8 cellular contexts compared by ENCODE assay signal in genomic region chr2:109510136-109511028, GRCh38.
DNase-seq lines count a peak whose midpoint lies in the region; ATAC-seq and TF ChIP-seq lines count a peak whose summit lies in the region.

No MANE protein-coding gene starts in this region.

- no peak for ATAC-seq in HG02970 (IDR thresholded peaks at IDR 0.05; ENCODE audit: low FRiP score, unreplicated experiment)

- H3K4me3 ChIP-seq in fibroblast of the aortic adventitia (ENCODE audit: low read depth, low read length) (no peak overlapping the region), neutrophil (ENCODE audit: low read depth in 1 of 2, low read length in 1 of 2) (no peak overlapping the region)

- H3K9me3 ChIP-seq in neutrophil, result no peaks in the 10 kb centered on the region

- TF ChIP-seq CTCF in fibroblast of the aortic adventitia (IDR thresholded peaks at IDR 0.05; ENCODE audit: insufficient read depth, low read length) (peak; percentile 98), neutrophil (IDR thresholded peaks at IDR 0.05) (peak; percentile 76)

- no peaks in the 10 kb centered on the region for H3K27me3 ChIP-seq in neutrophil

- H3K4me1 ChIP-seq in neutrophil (ENCODE audit: control insufficient read depth in 1 of 2, insufficient read depth in 1 of 2, low read depth in 1 of 2, low read length in 1 of 2), result no peaks in the 10 kb centered on the region

- DNase-seq in GM04504 (ENCODE audit: low read depth) (peak; percentile 48), HuH-7.5 (ENCODE audit: low spot score) (peak; percentile 90), RPMI8226 (peak; percentile 86), activated T-helper 1 cell treated with Interleukin-2 at 50 U/mL for 16 hours (ENCODE audit: low read depth) (peak; percentile 42), fibroblast of the aortic adventitia (ENCODE audit: low read depth) (peak; percentile 80), superior temporal gyrus (ENCODE audit: extremely low spot score) (peak; percentile 85)

- no peaks in the 10 kb centered on the region for H3K36me3 ChIP-seq in neutrophil

- no peak overlapping the region for H3K27ac ChIP-seq in neutrophil
